ENCODE assay signal across 8 cellular contexts in the genomic region with DNA sequence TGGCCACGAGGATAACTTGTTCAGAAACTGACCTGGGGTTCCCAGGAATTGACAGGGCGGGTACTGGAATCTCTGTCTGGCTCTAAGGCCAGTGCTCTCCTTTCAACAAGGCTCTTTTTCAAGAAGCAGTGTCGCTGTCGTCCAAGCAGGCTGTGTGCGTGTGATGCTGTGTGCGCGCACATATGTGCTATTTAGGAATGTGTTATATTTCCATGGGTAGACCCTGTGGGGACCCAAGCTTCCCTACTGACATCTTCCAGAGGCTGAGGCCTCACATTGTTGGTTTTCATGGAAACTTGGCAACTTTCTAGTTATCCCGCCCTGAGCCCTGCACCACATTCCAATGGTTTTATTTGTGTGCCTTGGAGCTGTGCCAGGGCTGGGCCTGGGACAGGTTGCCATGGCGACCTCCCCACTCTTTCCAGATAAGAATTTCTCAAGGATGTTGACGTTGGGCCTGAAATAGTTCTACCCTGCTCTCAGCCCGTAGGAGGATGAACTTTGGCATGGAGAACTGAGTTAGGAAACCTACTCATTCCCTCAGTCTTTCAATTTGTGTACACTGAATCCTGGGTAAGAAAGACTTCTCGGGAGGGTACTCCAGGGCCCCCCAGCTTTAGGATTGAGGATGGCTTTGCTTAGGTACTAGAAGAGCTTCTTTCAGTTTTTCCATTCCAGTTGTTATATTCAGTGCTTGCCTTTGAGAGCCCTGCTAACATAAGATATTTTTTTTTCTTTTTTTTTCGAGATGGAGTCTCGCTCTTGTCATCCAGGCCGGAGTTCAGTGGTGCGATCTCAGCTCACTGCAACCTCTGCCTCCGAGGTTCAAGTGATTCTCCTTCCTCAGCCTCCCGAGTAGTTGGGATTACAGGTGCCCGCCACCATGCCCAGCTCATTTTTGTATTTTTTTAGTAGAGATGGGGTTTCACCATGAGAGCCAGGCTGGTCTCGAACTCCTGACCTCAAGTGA. TPM values are rescaled to one million over a fixed set of nuclear protein-coding genes. Genes with fewer than 3 reads are reported as not detected.
A peak's percentile ranks its signal among the peaks of the same experiment; 100 is the strongest.
DNase-seq lines count a peak whose midpoint lies in the region; ATAC-seq and TF ChIP-seq lines count a peak whose summit lies in the region.

No MANE protein-coding gene starts in this region.

- peak; percentile 81 to 90 for ATAC-seq in gastrocnemius medialis
- no peak for ATAC-seq in HG03045 (IDR thresholded peaks at IDR 0.05; ENCODE audit: unreplicated experiment)

- DNase-seq in SIG-M5 treated with dmso at 0.1 percent for 504 hours (lab: John Stamatoyannopoulos, UW; ENCODE audit: unreplicated experiment) (peak; percentile 62), SIG-M5 (lab: John Stamatoyannopoulos, UW) (no peak), brain microvascular endothelial cell (peak; percentile 100), iPS DF 19.7 (ENCODE audit: low read depth, low spot score) (peak; percentile 28), gastrocnemius medialis (peak; percentile 82 to 94), OCI-M1 (lab: John Stamatoyannopoulos, UW) (no peak), GM13977 (ENCODE audit: low spot score) (no peak)

- no peaks in the 10 kb centered on the region for H3K9me3 ChIP-seq in gastrocnemius medialis

- TF ChIP-seq POLR2A in gastrocnemius medialis (IDR thresholded peaks at IDR 0.05): peak in 1 of 2 donors; percentile 27

- no peaks in the 10 kb centered on the region for H3K36me3 ChIP-seq in brain microvascular endothelial cell (replicated peaks)
- no peaks in the 10 kb centered on the region for H3K36me3 ChIP-seq in gastrocnemius medialis

- in situ Hi-C loops in brain microvascular endothelial cell (cut with HindIII; ENCODE audit: low pct_ligation_motif_present, low sequenced_read_pairs) (no loop called here), gastrocnemius medialis (cut with MboI; ENCODE audit: low sequenced_read_pairs in 4 of 4) (no loop called here), GM13977 (cut with MboI; ENCODE audit: low pct_unique_long_range_greater_than_20kb, low sequenced_read_pairs, unreplicated experiment) (no loop called here)

- no peak for TF ChIP-seq CTCF in brain microvascular endothelial cell (IDR thresholded peaks at IDR 0.05; ENCODE audit: low read depth, low read length, missing control alignments)
- no peak for TF ChIP-seq CTCF in gastrocnemius medialis (IDR thresholded peaks at IDR 0.05 in 4 of 5, conservative IDR thresholded peaks at IDR 0.05 in 1 of 5)
- TF ChIP-seq CTCF in GM13977 (IDR thresholded peaks at IDR 0.05; ENCODE audit: extremely low read depth, insufficient read depth, missing control alignments): no peak

- H3K4me1 ChIP-seq in gastrocnemius medialis: peaks cover 56 to 58% of the 10 kb centered on the region in 2 donors

- intact Hi-C loops in gastrocnemius medialis (cut with DNase I; ENCODE audit: low total_unique reads): loop anchor here (2.0 kb wide), 1 partner anchor 60 kb away; a partner anchor contains a TSS

- no peak overlapping the region for H3K4me3 ChIP-seq in brain microvascular endothelial cell (ENCODE audit: low read depth, low read length)
- peak overlapping the region in 3 of 4 donors; percentile 14 to 40 (median 21) for H3K4me3 ChIP-seq in gastrocnemius medialis

- H3K27ac ChIP-seq in brain microvascular endothelial cell (peak overlapping the region; percentile 96), gastrocnemius medialis (peak overlapping the region; percentile 84 to 89 (median 89))

- H3K27me3 ChIP-seq in brain microvascular endothelial cell (replicated peaks) (no peaks in the 10 kb centered on the region), gastrocnemius medialis (no peaks in the 10 kb centered on the region)

RNA-seq across cellular contexts. Expression of a gene that starts 38.8 kb away (rescaled TPM):
- 10 to 100 TPM; 20.4 to 49.9 (median 26.5) TPM for total RNA-seq in gastrocnemius medialis

RNA-seq across cellular contexts. Expression of a gene that starts 59.3 kb away (rescaled TPM):
- 10 to 100 TPM; 26.5 to 54.2 (median 39.4) TPM for total RNA-seq in gastrocnemius medialis

Comparison
In these comparisons a context has a peak if more than half of its experiments do, and no peak if none do; other contexts are left out.
1. DNase-seq: peak in SIG-M5 treated with dmso at 0.1 percent for 504 hours (single experiment), brain microvascular endothelial cell (single experiment), iPS DF 19.7 (single experiment) and gastrocnemius medialis (2 of 2); none in SIG-M5 (single experiment), OCI-M1 (single experiment) and GM13977 (single experiment).